ENCODE assay signal across 15 cellular contexts in genomic region chr9:121820286-121821005, GRCh38.
A peak's percentile ranks its signal among the peaks of the same experiment; 100 is the strongest.
DNase-seq lines count a peak whose midpoint lies in the region; ATAC-seq and TF ChIP-seq lines count a peak whose summit lies in the region.
"Had no signal": no experiment of that assay in that cellular context is flagged by ENCODE, and none has a peak within 500 bp of the region (broad histone marks: within the 10 kb centered on the region; RNA-seq: fewer than 3 reads in every experiment).

No MANE protein-coding gene starts in this region.

- H3K27ac ChIP-seq in right atrium auricular region, result no peak overlapping the region
- H3K27ac ChIP-seq: KMS-11 had no signal

- ATAC-seq in GM21576 (IDR thresholded peaks at IDR 0.05; ENCODE audit: unreplicated experiment), result no peak
- ATAC-seq: GM12878 had no signal

- TF ChIP-seq CTCF in neural crest cell (conservative IDR thresholded peaks at IDR 0.05), result no peak
- TF ChIP-seq CTCF in right atrium auricular region (IDR thresholded peaks at IDR 0.05), result no peak

- H3K9me3 ChIP-seq in right atrium auricular region, result no peaks in the 10 kb centered on the region
- H3K9me3 ChIP-seq: Caco-2 had no signal

- H3K4me3 ChIP-seq in right atrium auricular region, result no peak overlapping the region
- H3K4me3 ChIP-seq: GM12878 had no signal

- no peaks in the 10 kb centered on the region for H3K9me3 Mint-ChIP-seq in neural crest cell

- H3K27me3 ChIP-seq in right atrium auricular region, result no peaks in the 10 kb centered on the region

- no peaks in the 10 kb centered on the region for H3K36me3 Mint-ChIP-seq in neural crest cell (ENCODE audit: low read depth)

- H3K36me3 ChIP-seq in right atrium auricular region, result no peaks in the 10 kb centered on the region

- DNase-seq in activated effector memory CD4-positive, alpha-beta T cell treated with anti-CD3 and anti-CD28 coated beads, Interleukin-2, amount 50 U/mL, for 16 hours, result peak; percentile 41
- no peak for DNase-seq in activated effector memory CD4-positive, alpha-beta T cell treated with Interleukin-2 at 50 U/mL for 16 hours
- peak; percentile 55 for DNase-seq in cerebellum (ENCODE audit: low spot score)
- DNase-seq in neural crest cell (ENCODE audit: low read depth, low spot score), result no peak
- DNase-seq in right atrium auricular region (ENCODE audit: low spot score), result no peak
- DNase-seq in activated naive CD4-positive, alpha-beta T cell (lab: John Stamatoyannopoulos, UW), result no peak
- DNase-seq in NCI-H1048 (lab: John Stamatoyannopoulos, UW), result no peak
- DNase-seq: Caco-2, DMS53, MM.1S, NCI-H1930, RPMI8226 had no signal

- H3K4me1 Mint-ChIP-seq in neural crest cell, result peaks cover 44% of the 10 kb centered on the region

- H3K4me3 Mint-ChIP-seq in neural crest cell, result no peak overlapping the region

- H3K27me3 Mint-ChIP-seq in neural crest cell (ENCODE audit: low read depth), result peaks cover 26% of the 10 kb centered on the region

- H3K27ac Mint-ChIP-seq in neural crest cell (ENCODE audit: unreplicated experiment), result peak overlapping the region; percentile 50

- peaks cover 0 to 13% of the 10 kb centered on the region in 2 donors for H3K4me1 ChIP-seq in right atrium auricular region
- H3K4me1 ChIP-seq: Caco-2 had no signal

Comparison
In these comparisons a context has a peak if more than half of its experiments do, and no peak if none do; other contexts are left out.
1. DNase-seq: peak in activated effector memory CD4-positive, alpha-beta T cell treated with anti-CD3 and anti-CD28 coated beads, Interleukin-2, amount 50 U/mL, for 16 hours (single experiment) and cerebellum (single experiment); none in activated effector memory CD4-positive, alpha-beta T cell treated with Interleukin-2 at 50 U/mL for 16 hours (single experiment), neural crest cell (single experiment), right atrium auricular region (single experiment), activated naive CD4-positive, alpha-beta T cell (0 of 4) and NCI-H1048 (single experiment).